37 cellular contexts compared by ENCODE assay signal in genomic region chr7:113959910-113960309, GRCh38. TPM values are rescaled to one million over a fixed set of nuclear protein-coding genes. Genes with fewer than 3 reads are reported as not detected.
"Had no signal": no experiment of that assay in that cellular context is flagged by ENCODE, and none has a peak within 500 bp of the region (broad histone marks: within the 10 kb centered on the region; RNA-seq: fewer than 3 reads in every experiment).

No MANE protein-coding gene starts in this region.

- FAIRE-seq: astrocyte, bronchial epithelial cell had no signal

- H3K4me1 ChIP-seq: adrenal gland, ascending aorta, body of pancreas, breast epithelium had no signal

- DNase-seq: activated effector memory CD4-positive, alpha-beta T cell treated with anti-CD3 and anti-CD28 coated beads, Interleukin-2, amount 50 U/mL, for 16 hours; activated effector memory CD4-positive, alpha-beta T cell treated with Interleukin-2 at 50 U/mL for 16 hours; activated gamma-delta T cell; activated gamma-delta T cell treated with Interleukin-2 at 50 U/mL for 16 hours; activated naive CD4-positive, alpha-beta T cell; activated naive CD4-positive, alpha-beta T cell treated with anti-CD3 and anti-CD28 coated beads for 36 hours; activated naive CD4-positive, alpha-beta T cell treated with anti-CD3 and anti-CD28 coated beads, Interleukin-2, amount 10 ng/mL, durations not matched to agents 7 days and 5 days; activated naive CD4-positive, alpha-beta T cell treated with anti-CD3 and anti-CD28 coated beads, Interleukin-2, amount 50 U/mL, for 16 hours; activated naive CD4-positive, alpha-beta T cell treated with Interleukin-2 at 50 U/mL for 16 hours; activated naive CD8-positive, alpha-beta T cell treated with anti-CD3 and anti-CD28 coated beads for 36 hours; activated naive CD8-positive, alpha-beta T cell treated with anti-CD3 and anti-CD28 coated beads, Interleukin-2, amount 10 ng/mL, durations not matched to agents 7 days and 5 days; activated naive CD8-positive, alpha-beta T cell treated with anti-CD3 and anti-CD28 coated beads, Interleukin-2, amount 50 U/mL, for 24 hours; activated T-cell treated with anti-CD3 and anti-CD28 coated beads, Interleukin-2, amount 50 U/mL, for 1 hour; activated T-cell treated with anti-CD3 and anti-CD28 coated beads, Interleukin-2, amount 50 U/mL, for 24 hours; activated T-cell treated with anti-CD3 and anti-CD28 coated beads, Interleukin-2, amount 50 U/mL, for 4 hours; activated T-cell treated with anti-CD3 and anti-CD28 coated beads, Interleukin-2, amount 50 U/mL, for 48 hours; activated T-cell treated with anti-CD3 and anti-CD28 coated beads, Interleukin-2, amount 50 U/mL, for 72 hours; adrenal gland; amniotic stem cell; amygdala; anterior cingulate cortex; aorta; body of pancreas; brain microvascular endothelial cell; caudate nucleus; central memory CD4-positive, alpha-beta T cell; cerebellar nuclear complex had no signal

- H3K4me3 ChIP-seq: adrenal gland, ascending aorta, body of pancreas, breast epithelium, cardiac muscle cell had no signal

- H3K9me3 ChIP-seq: adrenal gland, body of pancreas had no signal

- ATAC-seq: activated naive CD4-positive, alpha-beta T cell treated with anti-CD3 and anti-CD28 coated beads, Interleukin-2, amount 50 U/mL, for 72 hours; activated naive CD8-positive, alpha-beta T cell treated with anti-CD3 and anti-CD28 coated beads, Interleukin-2, amount 50 U/mL, for 24 hours; activated T-cell treated with anti-CD3 and anti-CD28 coated beads, Interleukin-2, amount 50 U/mL, for 4 hours; activated T-cell treated with anti-CD3 and anti-CD28 coated beads, Interleukin-2, amount 50 U/mL, for 72 hours; activated T-helper 17 cell treated with anti-CD3 and anti-CD28 coated beads, Interleukin-2, amount 50 U/mL, for 72 hours; body of pancreas had no signal

- H3K27ac ChIP-seq: adrenal gland, ascending aorta, body of pancreas, brain microvascular endothelial cell, breast epithelium, cardiac muscle cell had no signal

- H3K36me3 ChIP-seq: adrenal gland, ascending aorta, brain microvascular endothelial cell, breast epithelium, cardiac muscle cell had no signal

- H3K27me3 ChIP-seq: adrenal gland, ascending aorta, body of pancreas, brain microvascular endothelial cell, breast epithelium, cardiac muscle cell had no signal

RNA-seq across cellular contexts. Expression of gene PPP1R3A, which starts 41.1 kb away (rescaled TPM):
- total RNA-seq: activated naive CD4-positive, alpha-beta T cell treated with anti-CD3 and anti-CD28 coated beads for 36 hours; activated naive CD4-positive, alpha-beta T cell treated with anti-CD3 and anti-CD28 coated beads, Interleukin-2, amount 50 U/mL, for 72 hours; activated naive CD8-positive, alpha-beta T cell treated with anti-CD3 and anti-CD28 coated beads for 36 hours; activated naive CD8-positive, alpha-beta T cell treated with anti-CD3 and anti-CD28 coated beads, Interleukin-2, amount 10 ng/mL, durations not matched to agents 7 days and 5 days; activated T-cell treated with anti-CD3 and anti-CD28 coated beads, Interleukin-2, amount 50 U/mL, for 4 hours; activated T-cell treated with anti-CD3 and anti-CD28 coated beads, Interleukin-2, amount 50 U/mL, for 72 hours; activated T-helper 1 cell treated with anti-CD3 and anti-CD28 coated beads, Interleukin-12 subunit alpha, Interleukin-12 subunit beta, Interleukin-2, Interleukin-4 antibody, amounts not matched to agents 30 ng/mL and 10 ng/mL and 1 ng/mL, durations not matched to agents 14 hours and 24 hours and 36 hours; activated T-helper 17 cell treated with anti-CD3 and anti-CD28 coated beads, Interleukin-2, amount 50 U/mL, for 72 hours; activated T-helper 2 cell treated with anti-CD3 and anti-CD28 coated beads, Interferon-gamma antibody, Interleukin-2, Interleukin-4, amounts not matched to agents 10 μg/mL and 5 μg/mL and 100 μg/mL, durations not matched to agents 14 hours and 24 hours and 36 hours; adrenal gland; ascending aorta; astrocyte; body of pancreas; breast epithelium; bronchial epithelial cell had no signal
- polyA plus RNA-seq: adipose tissue, adrenal gland, aorta had no signal
